In the genomic region with DNA sequence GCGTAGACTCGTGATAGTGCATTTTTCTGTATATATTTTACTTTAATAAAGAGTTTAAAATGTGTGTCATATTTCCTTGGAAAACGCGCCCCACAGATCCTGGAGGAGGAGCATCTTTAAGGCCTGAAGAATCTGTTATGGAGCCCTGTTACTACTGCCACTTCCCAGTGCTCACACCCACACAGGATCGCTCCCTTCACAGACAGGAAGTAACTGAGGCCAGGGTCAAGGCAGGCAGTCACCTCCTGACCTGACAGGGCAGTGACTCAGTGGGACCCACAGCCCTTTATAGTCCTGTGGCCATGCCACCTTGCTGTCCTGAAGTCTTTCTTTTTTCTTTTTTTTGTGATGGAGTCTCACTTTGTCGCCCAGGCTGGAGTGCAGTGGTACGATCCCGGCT, we compare ENCODE assay signal across 2 cellular contexts.
TF ChIP-seq lines count a peak whose summit lies in the region.

No MANE protein-coding gene starts in this region.

TF ChIP-seq in HepG2, 621 proteins besides CTCF, POLR2A, EP300 and RAD21 (continues in another document):
- TF ChIP-seq SYNCRIP (IDR thresholded peaks at IDR 0.05; ENCODE audit: insufficient read depth, low read depth, low read length) (no peak), ZNF749 (CRISPR knock-in tag; IDR thresholded peaks at IDR 0.05; ENCODE audit: borderline replicate concordance) (no peak), PCBP1 (IDR thresholded peaks at IDR 0.05; ENCODE audit: borderline replicate concordance, low read depth, low read length) (no peak), ZFY (CRISPR knock-in tag; IDR thresholded peaks at IDR 0.05) (no peak), ZNF619 (CRISPR knock-in tag; IDR thresholded peaks at IDR 0.05) (no peak), ZSCAN21 (CRISPR knock-in tag; IDR thresholded peaks at IDR 0.05; ENCODE audit: borderline replicate concordance) (no peak), ZNF430 (CRISPR knock-in tag; IDR thresholded peaks at IDR 0.05) (no peak), CREM (IDR thresholded peaks at IDR 0.05) (no peak), CREM (CRISPR knock-in tag; IDR thresholded peaks at IDR 0.05) (no peak), RXRA (CRISPR knock-in tag; IDR thresholded peaks at IDR 0.05) (0 out of 2 replicates have a peak, but pooled peaks have one; percentile 21), AKAP8 (CRISPR knock-in tag; IDR thresholded peaks at IDR 0.05) (peak; percentile 81; the same call in 1 of the 2 replicates), ZNF256 (CRISPR knock-in tag; conservative IDR thresholded peaks at IDR 0.05) (no peak), RFX1 (IDR thresholded peaks at IDR 0.05) (no peak), ZNF225 (CRISPR knock-in tag; IDR thresholded peaks at IDR 0.05) (0 out of 2 replicates have a peak, but pooled peaks have one; percentile 59), STAG1 (CRISPR knock-in tag; IDR thresholded peaks at IDR 0.05) (no peak), EEA1 (CRISPR knock-in tag; IDR thresholded peaks at IDR 0.05; ENCODE audit: borderline replicate concordance) (0 out of 2 replicates have a peak, but pooled peaks have one; percentile 46), POLR2G (IDR thresholded peaks at IDR 0.05; ENCODE audit: low read depth, low read length) (peak; percentile 51; the same call in 1 of the 2 replicates), DDIT3 (CRISPR knock-in tag; IDR thresholded peaks at IDR 0.05) (no peak), GLI4 (CRISPR knock-in tag; IDR thresholded peaks at IDR 0.05; ENCODE audit: borderline replicate concordance) (no peak), NFE2L1 (CRISPR knock-in tag; IDR thresholded peaks at IDR 0.05; ENCODE audit: borderline replicate concordance) (no peak), POLR2AphosphoS2 (IDR thresholded peaks at IDR 0.05; ENCODE audit: low read depth, low read length) (peak; percentile 27; the same call in 1 of the 2 replicates), ZNF44 (CRISPR knock-in tag; IDR thresholded peaks at IDR 0.05) (no peak), SPEN (CRISPR knock-in tag; IDR thresholded peaks at IDR 0.05; ENCODE audit: low read depth) (no peak), ZNF138 (CRISPR knock-in tag; IDR thresholded peaks at IDR 0.05; ENCODE audit: low read depth) (no peak), ZBTB7B (CRISPR knock-in tag; IDR thresholded peaks at IDR 0.05) (no peak), ZNF770 (CRISPR knock-in tag; IDR thresholded peaks at IDR 0.05) (no peak), PHF20 (CRISPR knock-in tag; IDR thresholded peaks at IDR 0.05) (no peak), RBM22 (optimal IDR thresholded peaks at IDR 0.05; ENCODE audit: low read length) (peak; percentile 36)
- TF ChIP-seq, protein P1, sequence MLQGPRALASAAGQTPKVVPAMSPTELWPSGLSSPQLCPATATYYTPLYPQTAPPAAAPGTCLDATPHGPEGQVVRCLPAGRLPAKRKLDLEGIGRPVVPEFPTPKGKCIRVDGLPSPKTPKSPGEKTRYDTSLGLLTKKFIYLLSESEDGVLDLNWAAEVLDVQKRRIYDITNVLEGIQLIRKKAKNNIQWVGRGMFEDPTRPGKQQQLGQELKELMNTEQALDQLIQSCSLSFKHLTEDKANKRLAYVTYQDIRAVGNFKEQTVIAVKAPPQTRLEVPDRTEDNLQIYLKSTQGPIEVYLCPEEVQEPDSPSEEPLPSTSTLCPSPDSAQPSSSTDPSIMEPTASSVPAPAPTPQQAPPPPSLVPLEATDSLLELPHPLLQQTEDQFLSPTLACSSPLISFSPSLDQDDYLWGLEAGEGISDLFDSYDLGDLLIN (CRISPR knock-in tag; IDR thresholded peaks at IDR 0.05; ENCODE audit: borderline replicate concordance): no peak
- TF ChIP-seq, protein P2, sequence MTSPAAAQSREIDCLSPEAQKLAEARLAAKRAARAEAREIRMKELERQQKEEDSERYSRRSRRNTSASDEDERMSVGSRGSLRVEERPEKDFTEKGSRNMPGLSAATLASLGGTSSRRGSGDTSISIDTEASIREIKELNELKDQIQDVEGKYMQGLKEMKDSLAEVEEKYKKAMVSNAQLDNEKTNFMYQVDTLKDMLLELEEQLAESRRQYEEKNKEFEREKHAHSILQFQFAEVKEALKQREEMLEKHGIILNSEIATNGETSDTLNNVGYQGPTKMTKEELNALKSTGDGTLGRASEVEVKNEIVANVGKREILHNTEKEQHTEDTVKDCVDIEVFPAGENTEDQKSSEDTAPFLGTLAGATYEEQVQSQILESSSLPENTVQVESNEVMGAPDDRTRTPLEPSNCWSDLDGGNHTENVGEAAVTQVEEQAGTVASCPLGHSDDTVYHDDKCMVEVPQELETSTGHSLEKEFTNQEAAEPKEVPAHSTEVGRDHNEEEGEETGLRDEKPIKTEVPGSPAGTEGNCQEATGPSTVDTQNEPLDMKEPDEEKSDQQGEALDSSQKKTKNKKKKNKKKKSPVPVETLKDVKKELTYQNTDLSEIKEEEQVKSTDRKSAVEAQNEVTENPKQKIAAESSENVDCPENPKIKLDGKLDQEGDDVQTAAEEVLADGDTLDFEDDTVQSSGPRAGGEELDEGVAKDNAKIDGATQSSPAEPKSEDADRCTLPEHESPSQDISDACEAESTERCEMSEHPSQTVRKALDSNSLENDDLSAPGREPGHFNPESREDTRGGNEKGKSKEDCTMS (CRISPR knock-in tag; conservative IDR thresholded peaks at IDR 0.05): no peak
- TF ChIP-seq, protein P3, sequence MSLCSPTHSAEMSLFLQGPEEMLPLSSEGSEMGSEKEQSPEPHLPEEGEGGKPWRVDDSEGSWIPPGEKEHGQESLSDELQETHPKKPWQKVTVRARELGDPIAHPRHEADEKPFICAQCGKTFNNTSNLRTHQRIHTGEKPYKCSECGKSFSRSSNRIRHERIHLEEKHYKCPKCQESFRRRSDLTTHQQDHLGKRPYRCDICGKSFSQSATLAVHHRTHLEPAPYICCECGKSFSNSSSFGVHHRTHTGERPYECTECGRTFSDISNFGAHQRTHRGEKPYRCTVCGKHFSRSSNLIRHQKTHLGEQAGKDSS (CRISPR knock-in tag; IDR thresholded peaks at IDR 0.05; ENCODE audit: borderline replicate concordance, low read depth): no peak

TF ChIP-seq in GM12891, 5 proteins besides CTCF, POLR2A, EP300 and RAD21:
- TF ChIP-seq SPI1 (IDR thresholded peaks at IDR 0.05; ENCODE audit: low read depth, low read length) (no peak), PAX5 (IDR thresholded peaks at IDR 0.05; ENCODE audit: insufficient read depth, low read length, severe bottlenecking) (no peak), TAF1 (IDR thresholded peaks at IDR 0.05; ENCODE audit: low read depth, low read length) (no peak), POU2F2 (IDR thresholded peaks at IDR 0.05; ENCODE audit: low read depth, low read length) (no peak), POLR2AphosphoS5 (IDR thresholded peaks at IDR 0.05; ENCODE audit: low read depth, low read length) (no peak)
TF ChIP-seq in GM12891: peak in this region for 0.
